In genomic region chr1:171434717-171435346, GRCh38 we compare ENCODE assay signal across 8 cellular contexts. TPM values are rescaled to one million over a fixed set of nuclear protein-coding genes. Genes with fewer than 3 reads are reported as not detected.
DNase-seq lines count a peak whose midpoint lies in the region; ATAC-seq and TF ChIP-seq lines count a peak whose summit lies in the region.

No MANE protein-coding gene starts in this region.

- peak overlapping the region; percentile 83 for H3K27ac ChIP-seq in AG04450 (ENCODE audit: low read depth, low read length)
- H3K27ac ChIP-seq in right atrium auricular region, result peak overlapping the region; percentile 67 to 73

- no peak for ATAC-seq in GM19023 (IDR thresholded peaks at IDR 0.05; ENCODE audit: unreplicated experiment)
- no peak for ATAC-seq in GM19351 (IDR thresholded peaks at IDR 0.05; ENCODE audit: unreplicated experiment)
- ATAC-seq in HG03442 (IDR thresholded peaks at IDR 0.05; ENCODE audit: unreplicated experiment), result no peak

- CTCF ChIA-PET in AG04450 (lab: Charles Lee), result no interaction called here

- DNase-seq in AG04450 (ENCODE audit: low read depth, low spot score) (peak; percentile 63), HPDE6-E6E7 (ENCODE audit: extremely low spot score) (peak; percentile 21), right atrium auricular region (ENCODE audit: low spot score) (peak; percentile 73), ecto neural progenitor cell (ENCODE audit: low spot score) (no peak)
- peak; percentile 21 to 27 for DNase-seq in activated T-cell treated with anti-CD3 and anti-CD28 coated beads, Interleukin-2, amount 50 U/mL, for 48 hours

- H3K27me3 ChIP-seq in AG04450 (ENCODE audit: control insufficient read depth, insufficient read depth, low read length) (no peaks in the 10 kb centered on the region), right atrium auricular region (no peaks in the 10 kb centered on the region)

- H3K9me3 ChIP-seq in AG04450 (ENCODE audit: control insufficient read depth, insufficient read depth, low read length) (no peaks in the 10 kb centered on the region), right atrium auricular region (no peaks in the 10 kb centered on the region)

- H3K4me3 ChIP-seq in AG04450 (ENCODE audit: low read depth, low read length) (peak overlapping the region; percentile 27), right atrium auricular region (no peak overlapping the region)

- POLR2A ChIA-PET in AG04450 (lab: Yijun Ruan, JAX), result no interaction called here

- H3K36me3 ChIP-seq in right atrium auricular region, result no peaks in the 10 kb centered on the region

- TF ChIP-seq CTCF in AG04450 (IDR thresholded peaks at IDR 0.05; ENCODE audit: low read depth, low read length), result no peak
- TF ChIP-seq CTCF in right atrium auricular region (IDR thresholded peaks at IDR 0.05), result no peak

- no peaks in the 10 kb centered on the region for H3K4me1 ChIP-seq in right atrium auricular region

RNA-seq across cellular contexts. Expression of gene PRRC2C, which starts 50.5 kb away (rescaled TPM):
- polyA plus RNA-seq in AG04450 (2011; rRNA removed), result 66.4 and 80.0 TPM in 2 replicates
- polyA minus RNA-seq in AG04450 (2011; rRNA and poly(A)+ RNA removed), result 131 and 142 TPM in 2 replicates
- 10 to 100 TPM; 45.2 to 49.4 TPM for total RNA-seq in right atrium auricular region
